ENCODE assay signal across 16 cellular contexts in genomic region chr14:61153914-61154545, GRCh38.
A peak's percentile ranks its signal among the peaks of the same experiment; 100 is the strongest.
DNase-seq lines count a peak whose midpoint lies in the region; ATAC-seq, FAIRE-seq and TF ChIP-seq lines count a peak whose summit lies in the region.
"Had no signal": no experiment of that assay in that cellular context is flagged by ENCODE, and none has a peak within 500 bp of the region (broad histone marks: within the 10 kb centered on the region; RNA-seq: fewer than 3 reads in every experiment).

No MANE protein-coding gene starts in this region.

- H3K27ac Mint-ChIP-seq in nephron progenitor cell, result peak overlapping the region; percentile 97
- H3K27ac Mint-ChIP-seq in activated CD8-positive, alpha-beta memory T cell treated with anti-CD3 and anti-CD28 coated beads, Interleukin-2, amount 10 ng/mL, durations not matched to agents 7 days and 5 days, result no peak overlapping the region
- H3K27ac Mint-ChIP-seq: activated CD4-positive, alpha-beta memory T cell treated with anti-CD3 and anti-CD28 coated beads, Interleukin-2, amount 10 ng/mL, durations not matched to agents 7 days and 5 days had no signal

- CTCF ChIA-PET in activated CD8-positive, alpha-beta memory T cell treated with anti-CD3 and anti-CD28 coated beads, Interleukin-2, amount 10 ng/mL, durations not matched to agents 7 days and 5 days (lab: Charles Lee), result no interaction called here

- H3K36me3 ChIP-seq in bronchial epithelial cell (ENCODE audit: control insufficient read depth, insufficient read depth, low read length), result no peaks in the 10 kb centered on the region
- H3K36me3 ChIP-seq: spleen, stomach had no signal

- peak; percentile 72 for FAIRE-seq in bronchial epithelial cell (lab: Jason Lieb, UNC)

- peak; percentile 18 for DNase-seq in G401 (ENCODE audit: low spot score)
- DNase-seq in NCI-H69 (lab: John Stamatoyannopoulos, UW), result peak; percentile 96
- DNase-seq in bronchial epithelial cell (ENCODE audit: low read depth), result no peak
- no peak for DNase-seq in nephron progenitor cell
- no peak for DNase-seq in activated CD8-positive, alpha-beta memory T cell treated with anti-CD3 and anti-CD28 coated beads, Interleukin-2, amount 10 ng/mL, durations not matched to agents 7 days and 5 days
- no peak for DNase-seq in DMS53 (lab: John Stamatoyannopoulos, UW)
- DNase-seq in activated gamma-delta T cell treated with Interleukin-2 at 50 U/mL for 16 hours, result no peak
- DNase-seq: activated CD4-positive, alpha-beta memory T cell treated with anti-CD3 and anti-CD28 coated beads, Interleukin-2, amount 10 ng/mL, durations not matched to agents 7 days and 5 days; amygdala; NCI-H2081; occipital lobe; spleen; stomach had no signal

- in situ Hi-C loops in G401 (cut with HindIII; ENCODE audit: low sequenced_read_pairs), result no loop called here

- no peak overlapping the region for H3K4me3 Mint-ChIP-seq in nephron progenitor cell
- no peak overlapping the region for H3K4me3 Mint-ChIP-seq in activated CD8-positive, alpha-beta memory T cell treated with anti-CD3 and anti-CD28 coated beads, Interleukin-2, amount 10 ng/mL, durations not matched to agents 7 days and 5 days
- H3K4me3 Mint-ChIP-seq: activated CD4-positive, alpha-beta memory T cell treated with anti-CD3 and anti-CD28 coated beads, Interleukin-2, amount 10 ng/mL, durations not matched to agents 7 days and 5 days had no signal

- H3K9me3 Mint-ChIP-seq in nephron progenitor cell, result peaks cover 4% of the 10 kb centered on the region
- H3K9me3 Mint-ChIP-seq in activated CD8-positive, alpha-beta memory T cell treated with anti-CD3 and anti-CD28 coated beads, Interleukin-2, amount 10 ng/mL, durations not matched to agents 7 days and 5 days (ENCODE audit: low read depth), result no peaks in the 10 kb centered on the region

- peaks cover 5% of the 10 kb centered on the region for H3K36me3 Mint-ChIP-seq in nephron progenitor cell (ENCODE audit: low read depth)
- H3K36me3 Mint-ChIP-seq in activated CD8-positive, alpha-beta memory T cell treated with anti-CD3 and anti-CD28 coated beads, Interleukin-2, amount 10 ng/mL, durations not matched to agents 7 days and 5 days, result no peaks in the 10 kb centered on the region

- TF ChIP-seq CTCF in bronchial epithelial cell (IDR thresholded peaks at IDR 0.05; ENCODE audit: insufficient read depth, low read length, severe bottlenecking), result no peak
- no peak for TF ChIP-seq CTCF in nephron progenitor cell (IDR thresholded peaks at IDR 0.05)

- ATAC-seq in activated CD8-positive, alpha-beta memory T cell treated with anti-CD3 and anti-CD28 coated beads, Interleukin-2, amount 10 ng/mL, durations not matched to agents 7 days and 5 days, result no peak
- no peak for ATAC-seq in GM18868 (IDR thresholded peaks at IDR 0.05; ENCODE audit: unreplicated experiment)

- H3K4me3 ChIP-seq in bronchial epithelial cell (ENCODE audit: low read depth, low read length), result no peak overlapping the region
- H3K4me3 ChIP-seq: GM23248, lung, spleen, stomach had no signal

- peaks cover 65% of the 10 kb centered on the region for H3K4me1 Mint-ChIP-seq in nephron progenitor cell
- no peaks in the 10 kb centered on the region for H3K4me1 Mint-ChIP-seq in activated CD8-positive, alpha-beta memory T cell treated with anti-CD3 and anti-CD28 coated beads, Interleukin-2, amount 10 ng/mL, durations not matched to agents 7 days and 5 days
- H3K4me1 Mint-ChIP-seq: activated CD4-positive, alpha-beta memory T cell treated with anti-CD3 and anti-CD28 coated beads, Interleukin-2, amount 10 ng/mL, durations not matched to agents 7 days and 5 days had no signal

- H3K27me3 Mint-ChIP-seq in nephron progenitor cell (ENCODE audit: low read depth, poor library complexity), result no peaks in the 10 kb centered on the region
- H3K27me3 Mint-ChIP-seq in activated CD8-positive, alpha-beta memory T cell treated with anti-CD3 and anti-CD28 coated beads, Interleukin-2, amount 10 ng/mL, durations not matched to agents 7 days and 5 days, result peaks cover 37% of the 10 kb centered on the region

- no peaks in the 10 kb centered on the region for H3K27me3 ChIP-seq in bronchial epithelial cell (ENCODE audit: control insufficient read depth, insufficient read depth, low read length)
- H3K27me3 ChIP-seq: spleen, stomach had no signal

Comparison
In these comparisons a context has a peak if more than half of its experiments do, and no peak if none do; other contexts are left out.
1. DNase-seq: peak in G401 (single experiment) and NCI-H69 (single experiment); none in bronchial epithelial cell (single experiment), nephron progenitor cell (single experiment), activated CD8-positive, alpha-beta memory T cell treated with anti-CD3 and anti-CD28 coated beads, Interleukin-2, amount 10 ng/mL, durations not matched to agents 7 days and 5 days (single experiment), DMS53 (single experiment) and activated gamma-delta T cell treated with Interleukin-2 at 50 U/mL for 16 hours (single experiment).